1 cellular context compared by ENCODE assay signal in the genomic region with DNA sequence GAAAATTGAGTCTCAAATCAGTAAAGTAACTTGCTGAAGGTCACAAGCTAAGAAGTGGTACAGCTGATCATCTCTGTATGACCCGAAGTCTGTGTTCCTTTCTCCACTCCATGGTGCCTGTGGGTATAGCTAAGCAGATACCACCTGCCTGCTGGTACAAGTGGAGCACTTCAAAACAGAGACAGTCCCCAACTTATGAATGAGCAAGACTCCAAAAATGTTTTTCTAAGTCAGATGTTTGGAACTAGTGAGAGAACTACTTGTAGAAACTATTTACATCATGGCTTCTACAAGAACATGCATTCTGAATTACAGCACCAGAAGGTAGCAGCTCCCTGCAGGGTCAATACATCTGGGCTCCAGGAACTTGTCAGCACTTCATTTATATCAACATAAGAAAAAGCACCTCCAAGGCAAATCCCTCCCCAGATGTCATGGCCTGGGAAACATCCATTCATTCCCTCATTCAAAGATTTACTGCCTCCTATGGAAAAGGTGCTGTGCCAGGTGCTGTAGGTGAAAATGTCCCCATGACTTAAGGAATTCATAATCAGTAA.
TF ChIP-seq lines count a peak whose summit lies in the region.

No MANE protein-coding gene starts in this region.

TF ChIP-seq in H1, 55 proteins besides CTCF, POLR2A, EP300 and RAD21 (continued from another document):
- TF ChIP-seq, protein P1, sequence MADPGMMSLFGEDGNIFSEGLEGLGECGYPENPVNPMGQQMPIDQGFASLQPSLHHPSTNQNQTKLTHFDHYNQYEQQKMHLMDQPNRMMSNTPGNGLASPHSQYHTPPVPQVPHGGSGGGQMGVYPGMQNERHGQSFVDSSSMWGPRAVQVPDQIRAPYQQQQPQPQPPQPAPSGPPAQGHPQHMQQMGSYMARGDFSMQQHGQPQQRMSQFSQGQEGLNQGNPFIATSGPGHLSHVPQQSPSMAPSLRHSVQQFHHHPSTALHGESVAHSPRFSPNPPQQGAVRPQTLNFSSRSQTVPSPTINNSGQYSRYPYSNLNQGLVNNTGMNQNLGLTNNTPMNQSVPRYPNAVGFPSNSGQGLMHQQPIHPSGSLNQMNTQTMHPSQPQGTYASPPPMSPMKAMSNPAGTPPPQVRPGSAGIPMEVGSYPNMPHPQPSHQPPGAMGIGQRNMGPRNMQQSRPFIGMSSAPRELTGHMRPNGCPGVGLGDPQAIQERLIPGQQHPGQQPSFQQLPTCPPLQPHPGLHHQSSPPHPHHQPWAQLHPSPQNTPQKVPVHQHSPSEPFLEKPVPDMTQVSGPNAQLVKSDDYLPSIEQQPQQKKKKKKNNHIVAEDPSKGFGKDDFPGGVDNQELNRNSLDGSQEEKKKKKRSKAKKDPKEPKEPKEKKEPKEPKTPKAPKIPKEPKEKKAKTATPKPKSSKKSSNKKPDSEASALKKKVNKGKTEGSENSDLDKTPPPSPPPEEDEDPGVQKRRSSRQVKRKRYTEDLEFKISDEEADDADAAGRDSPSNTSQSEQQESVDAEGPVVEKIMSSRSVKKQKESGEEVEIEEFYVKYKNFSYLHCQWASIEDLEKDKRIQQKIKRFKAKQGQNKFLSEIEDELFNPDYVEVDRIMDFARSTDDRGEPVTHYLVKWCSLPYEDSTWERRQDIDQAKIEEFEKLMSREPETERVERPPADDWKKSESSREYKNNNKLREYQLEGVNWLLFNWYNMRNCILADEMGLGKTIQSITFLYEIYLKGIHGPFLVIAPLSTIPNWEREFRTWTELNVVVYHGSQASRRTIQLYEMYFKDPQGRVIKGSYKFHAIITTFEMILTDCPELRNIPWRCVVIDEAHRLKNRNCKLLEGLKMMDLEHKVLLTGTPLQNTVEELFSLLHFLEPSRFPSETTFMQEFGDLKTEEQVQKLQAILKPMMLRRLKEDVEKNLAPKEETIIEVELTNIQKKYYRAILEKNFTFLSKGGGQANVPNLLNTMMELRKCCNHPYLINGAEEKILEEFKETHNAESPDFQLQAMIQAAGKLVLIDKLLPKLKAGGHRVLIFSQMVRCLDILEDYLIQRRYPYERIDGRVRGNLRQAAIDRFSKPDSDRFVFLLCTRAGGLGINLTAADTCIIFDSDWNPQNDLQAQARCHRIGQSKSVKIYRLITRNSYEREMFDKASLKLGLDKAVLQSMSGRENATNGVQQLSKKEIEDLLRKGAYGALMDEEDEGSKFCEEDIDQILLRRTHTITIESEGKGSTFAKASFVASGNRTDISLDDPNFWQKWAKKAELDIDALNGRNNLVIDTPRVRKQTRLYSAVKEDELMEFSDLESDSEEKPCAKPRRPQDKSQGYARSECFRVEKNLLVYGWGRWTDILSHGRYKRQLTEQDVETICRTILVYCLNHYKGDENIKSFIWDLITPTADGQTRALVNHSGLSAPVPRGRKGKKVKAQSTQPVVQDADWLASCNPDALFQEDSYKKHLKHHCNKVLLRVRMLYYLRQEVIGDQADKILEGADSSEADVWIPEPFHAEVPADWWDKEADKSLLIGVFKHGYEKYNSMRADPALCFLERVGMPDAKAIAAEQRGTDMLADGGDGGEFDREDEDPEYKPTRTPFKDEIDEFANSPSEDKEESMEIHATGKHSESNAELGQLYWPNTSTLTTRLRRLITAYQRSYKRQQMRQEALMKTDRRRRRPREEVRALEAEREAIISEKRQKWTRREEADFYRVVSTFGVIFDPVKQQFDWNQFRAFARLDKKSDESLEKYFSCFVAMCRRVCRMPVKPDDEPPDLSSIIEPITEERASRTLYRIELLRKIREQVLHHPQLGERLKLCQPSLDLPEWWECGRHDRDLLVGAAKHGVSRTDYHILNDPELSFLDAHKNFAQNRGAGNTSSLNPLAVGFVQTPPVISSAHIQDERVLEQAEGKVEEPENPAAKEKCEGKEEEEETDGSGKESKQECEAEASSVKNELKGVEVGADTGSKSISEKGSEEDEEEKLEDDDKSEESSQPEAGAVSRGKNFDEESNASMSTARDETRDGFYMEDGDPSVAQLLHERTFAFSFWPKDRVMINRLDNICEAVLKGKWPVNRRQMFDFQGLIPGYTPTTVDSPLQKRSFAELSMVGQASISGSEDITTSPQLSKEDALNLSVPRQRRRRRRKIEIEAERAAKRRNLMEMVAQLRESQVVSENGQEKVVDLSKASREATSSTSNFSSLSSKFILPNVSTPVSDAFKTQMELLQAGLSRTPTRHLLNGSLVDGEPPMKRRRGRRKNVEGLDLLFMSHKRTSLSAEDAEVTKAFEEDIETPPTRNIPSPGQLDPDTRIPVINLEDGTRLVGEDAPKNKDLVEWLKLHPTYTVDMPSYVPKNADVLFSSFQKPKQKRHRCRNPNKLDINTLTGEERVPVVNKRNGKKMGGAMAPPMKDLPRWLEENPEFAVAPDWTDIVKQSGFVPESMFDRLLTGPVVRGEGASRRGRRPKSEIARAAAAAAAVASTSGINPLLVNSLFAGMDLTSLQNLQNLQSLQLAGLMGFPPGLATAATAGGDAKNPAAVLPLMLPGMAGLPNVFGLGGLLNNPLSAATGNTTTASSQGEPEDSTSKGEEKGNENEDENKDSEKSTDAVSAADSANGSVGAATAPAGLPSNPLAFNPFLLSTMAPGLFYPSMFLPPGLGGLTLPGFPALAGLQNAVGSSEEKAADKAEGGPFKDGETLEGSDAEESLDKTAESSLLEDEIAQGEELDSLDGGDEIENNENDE (IDR thresholded peaks at IDR 0.05; ENCODE audit: insufficient replicate concordance, low read length) = no peak
- TF ChIP-seq CHD2 (IDR thresholded peaks at IDR 0.05; ENCODE audit: low read length) (no peak), KDM4A (IDR thresholded peaks at IDR 0.05; ENCODE audit: low read depth, low read length, severe bottlenecking) (no peak)
- TF ChIP-seq, protein P2, sequence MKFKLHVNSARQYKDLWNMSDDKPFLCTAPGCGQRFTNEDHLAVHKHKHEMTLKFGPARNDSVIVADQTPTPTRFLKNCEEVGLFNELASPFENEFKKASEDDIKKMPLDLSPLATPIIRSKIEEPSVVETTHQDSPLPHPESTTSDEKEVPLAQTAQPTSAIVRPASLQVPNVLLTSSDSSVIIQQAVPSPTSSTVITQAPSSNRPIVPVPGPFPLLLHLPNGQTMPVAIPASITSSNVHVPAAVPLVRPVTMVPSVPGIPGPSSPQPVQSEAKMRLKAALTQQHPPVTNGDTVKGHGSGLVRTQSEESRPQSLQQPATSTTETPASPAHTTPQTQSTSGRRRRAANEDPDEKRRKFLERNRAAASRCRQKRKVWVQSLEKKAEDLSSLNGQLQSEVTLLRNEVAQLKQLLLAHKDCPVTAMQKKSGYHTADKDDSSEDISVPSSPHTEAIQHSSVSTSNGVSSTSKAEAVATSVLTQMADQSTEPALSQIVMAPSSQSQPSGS (IDR thresholded peaks at IDR 0.05; ENCODE audit: low read length) = no peak
